In genomic region chr2:209661286-209661685, GRCh38 we compare ENCODE assay signal across 14 cellular contexts.
DNase-seq lines count a peak whose midpoint lies in the region; ATAC-seq and TF ChIP-seq lines count a peak whose summit lies in the region.
"Had no signal": no experiment of that assay in that cellular context is flagged by ENCODE, and none has a peak within 500 bp of the region (broad histone marks: within the 10 kb centered on the region; RNA-seq: fewer than 3 reads in every experiment).

No MANE protein-coding gene starts in this region.

- intact Hi-C loops in Caco-2 (cut with micrococcal nuclease; ENCODE audit: unreplicated experiment): no loop called here

- peak overlapping the region; percentile 5; the same call in 1 of the 2 replicates for H3K4me2 ChIP-seq in OCI-LY3 (ENCODE audit: low read length)

- TF ChIP-seq POLR2A in Peyer's patch (IDR thresholded peaks at IDR 0.05): no peak

- peak overlapping the region; percentile 86 for H3K4me3 Mint-ChIP-seq in glutamatergic neuron (ENCODE audit: unreplicated experiment)
- no peak overlapping the region for H3K4me3 Mint-ChIP-seq in Caco-2 (ENCODE audit: unreplicated experiment)

- no peaks in the 10 kb centered on the region for H3K79me2 ChIP-seq in OCI-LY3 (ENCODE audit: low read length)

- H3K9me3 Mint-ChIP-seq in glutamatergic neuron (ENCODE audit: unreplicated experiment): peaks cover 8% of the 10 kb centered on the region
- no peaks in the 10 kb centered on the region for H3K9me3 Mint-ChIP-seq in Caco-2 (ENCODE audit: unreplicated experiment)

- H3K27me3 ChIP-seq in OCI-LY3 (ENCODE audit: low read depth, low read length) (peaks cover 22% of the 10 kb centered on the region), Peyer's patch (no peaks in the 10 kb centered on the region), Caco-2 (replicated peaks; ENCODE audit: control insufficient read depth, insufficient read depth, low read length) (no peaks in the 10 kb centered on the region)
- H3K27me3 ChIP-seq: adrenal gland, sigmoid colon, suprapubic skin had no signal

- POLR2A ChIA-PET in Caco-2 (lab: Charles Lee): no interaction called here

- H3K27ac ChIP-seq in OCI-LY3 (ENCODE audit: low read length): no peak overlapping the region
- no peak overlapping the region for H3K27ac ChIP-seq in Peyer's patch
- H3K27ac ChIP-seq: adrenal gland, sigmoid colon, suprapubic skin had no signal

- H3K4me1 Mint-ChIP-seq in glutamatergic neuron (ENCODE audit: low read depth, unreplicated experiment) (peaks cover 34% of the 10 kb centered on the region), Caco-2 (ENCODE audit: low read depth, unreplicated experiment) (no peaks in the 10 kb centered on the region)

- CTCF ChIA-PET in Caco-2 (lab: Charles Lee): interaction anchor here (0.7 kb wide), 1 partner anchor 24 kb away, joined by 4 read pairs; no protein-coding TSS in a partner anchor

- BruUV-seq in Caco-2 (replicated peaks; lab: Mats Ljungman, UMichigan): no TSS peak

- peaks cover 20% of the 10 kb centered on the region for H3K4me1 ChIP-seq in OCI-LY3 (ENCODE audit: low read length)
- H3K4me1 ChIP-seq in Peyer's patch: no peaks in the 10 kb centered on the region
- no peaks in the 10 kb centered on the region for H3K4me1 ChIP-seq in Caco-2
- H3K4me1 ChIP-seq: adrenal gland, sigmoid colon, suprapubic skin had no signal

- H3K4me3 ChIP-seq in OCI-LY3 (ENCODE audit: low read length): no peak overlapping the region
- no peak overlapping the region for H3K4me3 ChIP-seq in Peyer's patch
- H3K4me3 ChIP-seq in Caco-2 (ENCODE audit: low read depth, low read length): no peak overlapping the region
- H3K4me3 ChIP-seq: adrenal gland, mucosa of descending colon, sigmoid colon, suprapubic skin had no signal

- H3K9me3 ChIP-seq in OCI-LY3 (ENCODE audit: insufficient read depth, low read length) (no peaks in the 10 kb centered on the region), Peyer's patch (no peaks in the 10 kb centered on the region), Caco-2 (no peaks in the 10 kb centered on the region)
- H3K9me3 ChIP-seq: adrenal gland, mucosa of descending colon, sigmoid colon, suprapubic skin had no signal

- no peak for ATAC-seq in HG02840 (IDR thresholded peaks at IDR 0.05; ENCODE audit: low FRiP score, unreplicated experiment)
- ATAC-seq: mucosa of descending colon had no signal

- TF ChIP-seq CTCF in OCI-LY3 (IDR thresholded peaks at IDR 0.05; ENCODE audit: low read depth, low read length) (no peak), glutamatergic neuron (IDR thresholded peaks at IDR 0.05; ENCODE audit: partially characterized antibody, unreplicated experiment) (no peak), Peyer's patch (IDR thresholded peaks at IDR 0.05) (no peak), Caco-2 (IDR thresholded peaks at IDR 0.05; ENCODE audit: insufficient read depth in 1 of 2, low read depth in 1 of 2, low read length in 1 of 2, severe bottlenecking in 1 of 2, unreplicated experiment in 1 of 2) (no peak)

- H3K36me3 ChIP-seq in OCI-LY3 (replicated peaks; ENCODE audit: low read depth, low read length) (no peaks in the 10 kb centered on the region), Peyer's patch (no peaks in the 10 kb centered on the region), Caco-2 (ENCODE audit: control insufficient read depth, insufficient read depth, low read length) (no peaks in the 10 kb centered on the region)
- H3K36me3 ChIP-seq: adrenal gland, sigmoid colon, suprapubic skin had no signal

- H3K36me3 Mint-ChIP-seq in glutamatergic neuron (ENCODE audit: unreplicated experiment) (no peaks in the 10 kb centered on the region), Caco-2 (ENCODE audit: insufficient read depth, unreplicated experiment) (no peaks in the 10 kb centered on the region)

- H2AFZ ChIP-seq in OCI-LY3 (ENCODE audit: low read depth, low read length): no peak overlapping the region

- no peaks in the 10 kb centered on the region for H4K20me1 ChIP-seq in OCI-LY3 (ENCODE audit: insufficient read depth, low read length)

- DNase-seq in NCI-H1436 (lab: John Stamatoyannopoulos, UW) (peak; percentile 51), glutamatergic neuron (peak; percentile 33), pons (ENCODE audit: low spot score) (peak; percentile 60), amniotic stem cell (lab: John Stamatoyannopoulos, UW) (no peak), Peyer's patch (no peak), Caco-2 (no peak)
- DNase-seq: adrenal gland, GOT3, IMR-90, mucosa of descending colon, sigmoid colon had no signal

- H3K27ac Mint-ChIP-seq in glutamatergic neuron (ENCODE audit: unreplicated experiment) (peak overlapping the region; percentile 95), Caco-2 (ENCODE audit: unreplicated experiment) (no peak overlapping the region)

- H3K27me3 Mint-ChIP-seq in glutamatergic neuron (ENCODE audit: unreplicated experiment) (peaks cover 7% of the 10 kb centered on the region), Caco-2 (ENCODE audit: insufficient read depth, unreplicated experiment) (no peaks in the 10 kb centered on the region)

- no peak overlapping the region for H3K9ac ChIP-seq in OCI-LY3 (ENCODE audit: low read length)

Comparison
In these comparisons a context has a peak if more than half of its experiments do, and no peak if none do; other contexts are left out.
1. DNase-seq: peak in NCI-H1436 (single experiment), glutamatergic neuron (single experiment) and pons (single experiment); none in amniotic stem cell (single experiment), Peyer's patch (0 of 3) and Caco-2 (0 of 2).